Comparison of ENCODE assay signal across 19 cellular contexts in the genomic region with DNA sequence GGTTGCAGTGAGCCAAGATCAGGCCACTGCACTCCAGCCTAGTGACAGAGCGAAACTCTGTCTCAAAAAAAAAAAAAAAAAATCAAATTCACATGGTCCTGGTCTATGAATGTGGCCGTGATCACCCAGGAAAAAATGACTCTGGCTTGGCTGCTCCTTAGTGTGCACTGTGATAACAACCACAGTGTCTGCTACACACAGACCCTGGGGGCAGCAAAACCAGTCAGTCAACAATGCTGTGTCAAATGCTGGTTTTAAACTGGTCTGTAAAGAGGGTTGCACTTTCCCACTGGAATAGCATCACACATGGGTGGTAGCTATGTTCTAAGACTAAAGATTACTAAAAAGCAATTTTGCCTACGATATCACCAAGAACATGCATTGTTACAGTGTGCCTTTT.
DNase-seq lines count a peak whose midpoint lies in the region; ATAC-seq and TF ChIP-seq lines count a peak whose summit lies in the region.
"Had no signal": no experiment of that assay in that cellular context is flagged by ENCODE, and none has a peak within 500 bp of the region (broad histone marks: within the 10 kb centered on the region; RNA-seq: fewer than 3 reads in every experiment).

No MANE protein-coding gene starts in this region.

- POLR2A ChIA-PET in Caco-2 (lab: Charles Lee) = no interaction called here
- POLR2A ChIA-PET in PC-3 (lab: Charles Lee; ENCODE audit: unreplicated experiment) = no interaction called here
- POLR2A ChIA-PET in CD4-positive, alpha-beta T cell (lab: Charles Lee) = no interaction called here

- H3K79me1 ChIP-seq in neuronal stem cell (ENCODE audit: low read depth, low read length) = no peaks in the 10 kb centered on the region

- H3K4me1 ChIP-seq in Caco-2 (peaks cover 6% of the 10 kb centered on the region), PC-3 (ENCODE audit: insufficient read depth, low read length) (no peaks in the 10 kb centered on the region), neuronal stem cell (ENCODE audit: control insufficient read depth in 2 of 2, insufficient read depth in 1 of 2, low read depth in 1 of 2, low read length in 2 of 2) (no peaks in the 10 kb centered on the region)
- H3K4me1 ChIP-seq: BE2C, BLaER1 had no signal

- H3K9me3 Mint-ChIP-seq in Caco-2 (ENCODE audit: unreplicated experiment) (no peaks in the 10 kb centered on the region), type B pancreatic cell (no peaks in the 10 kb centered on the region)
- H3K9me3 Mint-ChIP-seq in CD4-positive, alpha-beta T cell = no peaks in the 10 kb centered on the region
- H3K9me3 Mint-ChIP-seq: CD4-positive, alpha-beta memory T cell; CD8-positive, alpha-beta memory T cell had no signal

- H3K4me3 Mint-ChIP-seq in Caco-2 (ENCODE audit: unreplicated experiment) = no peak overlapping the region
- no peak overlapping the region for H3K4me3 Mint-ChIP-seq in type B pancreatic cell
- H3K4me3 Mint-ChIP-seq in CD4-positive, alpha-beta T cell = no peak overlapping the region
- H3K4me3 Mint-ChIP-seq: CD4-positive, alpha-beta memory T cell; CD8-positive, alpha-beta memory T cell had no signal

- peak; percentile 36 to 39 for DNase-seq in Caco-2
- DNase-seq in PC-3 = peak; percentile 20
- peak; percentile 82 for DNase-seq in islet precursor cell
- DNase-seq in type B pancreatic cell (ENCODE audit: extremely low spot score, unreplicated experiment) = no peak
- DNase-seq in cortex of kidney (lab: John Stamatoyannopoulos, UW) = no peak
- DNase-seq in NCI-H187 (lab: John Stamatoyannopoulos, UW) = no peak
- no peak for DNase-seq in neuronal stem cell (ENCODE audit: low spot score)
- DNase-seq in CD4-positive, alpha-beta T cell = no peak
- DNase-seq: 8988T; ACHN; BE2C; C1 segment of cervical spinal cord; Calu3; CD4-positive, alpha-beta memory T cell; CD8-positive, alpha-beta memory T cell; COR-L47; DMS79 treated with DMSO at 0.1 percent for 48 hours; GDM1 had no signal

- no peaks in the 10 kb centered on the region for H4K20me1 ChIP-seq in PC-3 (ENCODE audit: low read length)

- H4K91ac ChIP-seq in neuronal stem cell (ENCODE audit: low read depth, low read length, poor library complexity) = no peak overlapping the region

- H3K4ac ChIP-seq in neuronal stem cell (ENCODE audit: low read length) = no peak overlapping the region

- H3F3A ChIP-seq in PC-3 (ENCODE audit: low read length, unreplicated experiment) = no peaks in the 10 kb centered on the region

- no peak overlapping the region for H3K14ac ChIP-seq in neuronal stem cell (ENCODE audit: low read length)

- H3K36me3 ChIP-seq in Caco-2 (ENCODE audit: control insufficient read depth, insufficient read depth, low read length) (0 out of 2 replicates have a peak, but pooled peaks cover 2% of the 10 kb centered on the region), PC-3 (ENCODE audit: low read depth, low read length) (peaks cover 8% of the 10 kb centered on the region; the same call in 1 of the 2 replicates), neuronal stem cell (replicated peaks in 1 of 2; ENCODE audit: control insufficient read depth in 2 of 2, insufficient read depth in 2 of 2, low read length in 2 of 2) (peaks cover 35 to 90% of the 10 kb centered on the region in 2 donors)

- H3K36me3 Mint-ChIP-seq in Caco-2 (ENCODE audit: insufficient read depth, unreplicated experiment) (peaks cover 97% of the 10 kb centered on the region), type B pancreatic cell (peaks cover 37% of the 10 kb centered on the region)
- peaks cover 88% of the 10 kb centered on the region for H3K36me3 Mint-ChIP-seq in CD4-positive, alpha-beta T cell (ENCODE audit: low read depth)

- H3K9ac ChIP-seq in PC-3 (ENCODE audit: low read length) (no peak overlapping the region), neuronal stem cell (ENCODE audit: low read depth, low read length, poor library complexity) (no peak overlapping the region)
- H3K9ac ChIP-seq: BLaER1 had no signal

- no peaks in the 10 kb centered on the region for H3K79me2 ChIP-seq in PC-3 (ENCODE audit: low read length)

- no peak overlapping the region for H2BK15ac ChIP-seq in neuronal stem cell (ENCODE audit: low read length)

- WGBS in neuronal stem cell (ENCODE audit: extremely low coverage in 2 of 2, insufficient read length in 2 of 2, insufficient replicate concordance in 1 of 2), 2 donors = no CpG with 5 or more reads among the region's 3 CpGs

- no peak overlapping the region for H3K27ac Mint-ChIP-seq in Caco-2 (ENCODE audit: unreplicated experiment)
- H3K27ac Mint-ChIP-seq in type B pancreatic cell = peak overlapping the region; percentile 29
- H3K27ac Mint-ChIP-seq in CD4-positive, alpha-beta T cell = no peak overlapping the region

- H3K9me2 ChIP-seq in PC-3 (replicated peaks; ENCODE audit: low read length) = no peaks in the 10 kb centered on the region

- BruUV-seq in Caco-2 (replicated peaks; lab: Mats Ljungman, UMichigan) (no TSS peak), PC-3 (replicated peaks; lab: Mats Ljungman, UMichigan) (no TSS peak)

- intact Hi-C loops in Caco-2 (cut with micrococcal nuclease; ENCODE audit: unreplicated experiment) = no loop called here
- intact Hi-C loops in PC-3 (cut with micrococcal nuclease) = no loop called here
- intact Hi-C loops in CD4-positive, alpha-beta T cell (cut with DNase I, micrococcal nuclease) = loop anchor here in 1 of 2 experiments (10.0 kb wide), 2 partner anchors 59 to 281 kb away; no protein-coding TSS in a partner anchor

- H3K4me3 ChIP-seq in Caco-2 (ENCODE audit: low read depth, low read length) = no peak overlapping the region
- no peak overlapping the region for H3K4me3 ChIP-seq in PC-3 (ENCODE audit: low read length)
- no peak overlapping the region for H3K4me3 ChIP-seq in neuronal stem cell (ENCODE audit: low read length in 2 of 2)
- H3K4me3 ChIP-seq: BLaER1 had no signal

- H3K27ac ChIP-seq in PC-3 (ENCODE audit: low read length) = no peak overlapping the region
- H3K27ac ChIP-seq in neuronal stem cell (replicated peaks; ENCODE audit: low read length) = no peak overlapping the region
- H3K27ac ChIP-seq in CD4-positive, alpha-beta T cell (ENCODE audit: low read depth, low read length) = no peak overlapping the region
- H3K27ac ChIP-seq: BLaER1 had no signal

- no peak overlapping the region for H3K23ac ChIP-seq in neuronal stem cell (ENCODE audit: low read depth, low read length, poor library complexity)

- H2AFZ ChIP-seq in PC-3 (ENCODE audit: low read length) (no peak overlapping the region), neuronal stem cell (ENCODE audit: low read length) (no peak overlapping the region)

- no peak for ATAC-seq in PC-3
- no peak for ATAC-seq in CD4-positive, alpha-beta T cell (ENCODE audit: poor library complexity)

- H3K9me3 ChIP-seq in Caco-2 (no peaks in the 10 kb centered on the region), PC-3 (ENCODE audit: low read length) (no peaks in the 10 kb centered on the region), neuronal stem cell (replicated peaks in 1 of 2; ENCODE audit: control insufficient read depth in 2 of 2, insufficient read depth in 1 of 2, low read depth in 1 of 2, low read length in 2 of 2) (no peaks in the 10 kb centered on the region)
- no peaks in the 10 kb centered on the region for H3K9me3 ChIP-seq in CD4-positive, alpha-beta T cell (ENCODE audit: control insufficient read depth, low read length)
- H3K9me3 ChIP-seq: BE2C, BLaER1 had no signal

- no peak overlapping the region for H2BK12ac ChIP-seq in neuronal stem cell (ENCODE audit: low read length)

- no peak overlapping the region for H2BK120ac ChIP-seq in neuronal stem cell (ENCODE audit: low read depth, low read length)

- no peak overlapping the region for H2AK5ac ChIP-seq in neuronal stem cell (ENCODE audit: low read depth, low read length)

- no peaks in the 10 kb centered on the region for H3K27me3 ChIP-seq in Caco-2 (replicated peaks; ENCODE audit: control insufficient read depth, insufficient read depth, low read length)
- H3K27me3 ChIP-seq in PC-3 (ENCODE audit: low read length) = no peaks in the 10 kb centered on the region
- no peaks in the 10 kb centered on the region for H3K27me3 ChIP-seq in neuronal stem cell (ENCODE audit: control insufficient read depth in 3 of 3, insufficient read depth in 3 of 3, low read depth in 1 of 3, low read length in 3 of 3)
- no peaks in the 10 kb centered on the region for H3K27me3 ChIP-seq in CD4-positive, alpha-beta T cell (ENCODE audit: control insufficient read depth, insufficient read depth, low read length)
- H3K27me3 ChIP-seq: BE2C, BLaER1 had no signal

- TF ChIP-seq CTCF in Caco-2 (IDR thresholded peaks at IDR 0.05; ENCODE audit: insufficient read depth in 1 of 2, low read depth in 1 of 2, low read length in 1 of 2, severe bottlenecking in 1 of 2, unreplicated experiment in 1 of 2) = no peak
- TF ChIP-seq CTCF in PC-3 (conservative IDR thresholded peaks at IDR 0.05; ENCODE audit: low read depth, low read length) = no peak
- TF ChIP-seq CTCF in type B pancreatic cell (conservative IDR thresholded peaks at IDR 0.05) = no peak
- no peak for TF ChIP-seq CTCF in CD4-positive, alpha-beta T cell (IDR thresholded peaks at IDR 0.05)

- CTCF ChIA-PET in Caco-2 (lab: Charles Lee) = no interaction called here
- CTCF ChIA-PET in PC-3 (lab: Charles Lee) = no interaction called here
- CTCF ChIA-PET in CD4-positive, alpha-beta T cell (lab: Charles Lee) = no interaction called here

- H4K8ac ChIP-seq in neuronal stem cell (ENCODE audit: low read depth, low read length) = no peak overlapping the region

- H2BK5ac ChIP-seq in neuronal stem cell (ENCODE audit: low read length) = no peak overlapping the region

- H3K18ac ChIP-seq in neuronal stem cell (ENCODE audit: low read length) = no peak overlapping the region

- H3K4me1 Mint-ChIP-seq in Caco-2 (ENCODE audit: low read depth, unreplicated experiment) (peaks cover 7% of the 10 kb centered on the region), type B pancreatic cell (ENCODE audit: unreplicated experiment) (no peaks in the 10 kb centered on the region)
- H3K4me1 Mint-ChIP-seq in CD4-positive, alpha-beta T cell (ENCODE audit: low read depth) = no peaks in the 10 kb centered on the region
- H3K4me1 Mint-ChIP-seq: CD4-positive, alpha-beta memory T cell; CD8-positive, alpha-beta memory T cell had no signal

- H3K27me3 Mint-ChIP-seq in Caco-2 (ENCODE audit: insufficient read depth, unreplicated experiment) (no peaks in the 10 kb centered on the region), type B pancreatic cell (no peaks in the 10 kb centered on the region)
- H3K27me3 Mint-ChIP-seq in CD4-positive, alpha-beta T cell = no peaks in the 10 kb centered on the region
- H3K27me3 Mint-ChIP-seq: CD4-positive, alpha-beta memory T cell; CD8-positive, alpha-beta memory T cell had no signal

- no peak overlapping the region for H3K4me2 ChIP-seq in PC-3 (ENCODE audit: low read length)
- no peak overlapping the region for H3K4me2 ChIP-seq in neuronal stem cell (ENCODE audit: insufficient read depth, low read length, poor library complexity, severe bottlenecking)
- H3K4me2 ChIP-seq: BLaER1 had no signal

Comparison
In these comparisons a context has a peak if more than half of its experiments do, and no peak if none do; other contexts are left out.
1. DNase-seq: peak in Caco-2 (2 of 2), PC-3 (single experiment) and islet precursor cell (single experiment); none in type B pancreatic cell (single experiment), cortex of kidney (single experiment), NCI-H187 (0 of 2), neuronal stem cell (single experiment) and CD4-positive, alpha-beta T cell (0 of 10).